8 cellular contexts compared by ENCODE assay signal in genomic region chr4:106362426-106362825, GRCh38. TPM values are rescaled to one million over a fixed set of nuclear protein-coding genes. Genes with fewer than 3 reads are reported as not detected.
"Had no signal": no experiment of that assay in that cellular context is flagged by ENCODE, and none has a peak within 500 bp of the region (broad histone marks: within the 10 kb centered on the region; RNA-seq: fewer than 3 reads in every experiment).

No MANE protein-coding gene starts in this region.

- H2AFZ ChIP-seq: GM23338 had no signal

- H3K4me3 ChIP-seq: GM23338 had no signal

- DNase-seq: H9, HCEC 1CT had no signal

- H3K27ac ChIP-seq: HL-60 had no signal

- H3K4me2 ChIP-seq: GM23338 had no signal

RNA-seq across cellular contexts. Expression of gene GIMD1, which starts 6.2 kb away (rescaled TPM):
- total RNA-seq: GM23338, H1, H9, HepG2, HT1080 had no signal
- polyA plus RNA-seq: GM23338, H1, HepG2, IgD-negative memory B cell had no signal
